9 cellular contexts compared by ENCODE assay signal in genomic region chr19:36008336-36008978, GRCh38. TPM values are rescaled to one million over a fixed set of nuclear protein-coding genes. Genes with fewer than 3 reads are reported as not detected.
A peak's percentile ranks its signal among the peaks of the same experiment; 100 is the strongest.
DNase-seq lines count a peak whose midpoint lies in the region; ATAC-seq, FAIRE-seq and TF ChIP-seq lines count a peak whose summit lies in the region.
"Had no signal": no experiment of that assay in that cellular context is flagged by ENCODE, and none has a peak within 500 bp of the region (broad histone marks: within the 10 kb centered on the region; RNA-seq: fewer than 3 reads in every experiment).

SYNE4 (minus strand) TSS chr19:36008813; CDS start chr19:36008681, 132 bp downstream.

- TF ChIP-seq CTCF in heart left ventricle (IDR thresholded peaks at IDR 0.05) (no peak), GM12878 (IDR thresholded peaks at IDR 0.05 in 2 of 3, conservative IDR thresholded peaks at IDR 0.05 in 1 of 3; ENCODE audit: control insufficient read depth in 2 of 3, extremely low read depth in 1 of 3, insufficient read depth in 1 of 3, low read depth in 3 of 3, low read length in 3 of 3) (no peak), type B pancreatic cell (conservative IDR thresholded peaks at IDR 0.05) (no peak), D721Med (IDR thresholded peaks at IDR 0.05; ENCODE audit: insufficient read depth, missing control alignments) (no peak)

- RAD21 ChIA-PET in GM12878 (lab: Charles Lee; ENCODE audit: unreplicated experiment) = no interaction called here

- FAIRE-seq in GM12878 (lab: Jason Lieb, UNC) (no peak), D721Med (lab: Jason Lieb, UNC) (no peak)
- FAIRE-seq: colon had no signal

- no peaks in the 10 kb centered on the region for H3K27me3 ChIP-seq in heart left ventricle
- H3K27me3 ChIP-seq in GM12878 (replicated peaks in 1 of 2; ENCODE audit: control insufficient read depth in 2 of 2, insufficient read depth in 2 of 2, low read length in 1 of 2) = no peaks in the 10 kb centered on the region

- no peak for TF ChIP-seq RAD21 in GM12878 (IDR thresholded peaks at IDR 0.05; ENCODE audit: insufficient read depth, low read depth, low read length)

- TF ChIP-seq POLR2A in heart left ventricle (IDR thresholded peaks at IDR 0.05) (no peak), GM12878 (IDR thresholded peaks at IDR 0.05; ENCODE audit: low read depth, low read length) (no peak)

- peak within 1 kb of the TSS in 10 of 12 donors; percentile 25 to 59 (median 50) for H3K4me3 ChIP-seq in heart left ventricle
- peak within 1 kb of the TSS; percentile 47; the same call in 1 of the 2 replicates for H3K4me3 ChIP-seq in GM12878

- H3K4me3 Mint-ChIP-seq in type B pancreatic cell = peak within 1 kb of the TSS; percentile 90

- H3K9ac ChIP-seq in GM12878 (ENCODE audit: control insufficient read depth, insufficient read depth, low read length) = no peak within 1 kb of the TSS; the same call in 1 of the 2 replicates

- H3K27ac ChIP-seq in heart left ventricle (peak within 1 kb of the TSS in 5 of 12 donors; percentile 33 to 76 (median 39)), GM12878 (ENCODE audit: control insufficient read depth, insufficient read depth) (no peak within 1 kb of the TSS)

- no peaks in the 10 kb centered on the region for H3K36me3 Mint-ChIP-seq in type B pancreatic cell

- in situ Hi-C loops in GM12878 (cut with MboI) = no loop called here

- peaks cover 5% of the 10 kb centered on the region for H3K79me2 ChIP-seq in GM12878 (ENCODE audit: control insufficient read depth, insufficient read depth, low read length)

- peaks cover 0 to 21% (median 11%) of the 10 kb centered on the region in 12 donors for H3K4me1 ChIP-seq in heart left ventricle
- no peaks in the 10 kb centered on the region; the same call in 1 of the 2 replicates for H3K4me1 ChIP-seq in GM12878 (ENCODE audit: control insufficient read depth, insufficient read depth, low read length)

- DNase-seq in heart left ventricle = no peak
- DNase-seq in Right ventricle myocardium inferior (ENCODE audit: missing footprints) = no peak
- DNase-seq in GM12878 (ENCODE audit: low read depth, low spot score) = no peak
- peak; percentile 88 for DNase-seq in left lobe of liver (ENCODE audit: low spot score)
- no peak for DNase-seq in type B pancreatic cell (ENCODE audit: extremely low spot score, unreplicated experiment)
- no peak for DNase-seq in KG1 (lab: John Stamatoyannopoulos, UW)
- no peak for DNase-seq in occipital lobe (lab: John Stamatoyannopoulos, UW)
- no peak for DNase-seq in D721Med (ENCODE audit: insufficient read length, low spot score)

- no peaks in the 10 kb centered on the region for H3K9me3 ChIP-seq in heart left ventricle
- H3K9me3 ChIP-seq in GM12878 (replicated peaks; ENCODE audit: control insufficient read depth, insufficient read depth, low read length) = no peaks in the 10 kb centered on the region

- H3K27me3 Mint-ChIP-seq in type B pancreatic cell = no peaks in the 10 kb centered on the region

- intact Hi-C loops in heart left ventricle (cut with DNase I) (no loop called here), Right ventricle myocardium inferior (cut with DNase I) (no loop called here), GM12878 (cut with micrococcal nuclease; ENCODE audit: unreplicated experiment) (no loop called here)

- no peak within 1 kb of the TSS for H2AFZ ChIP-seq in GM12878 (ENCODE audit: control insufficient read depth, low read depth, low read length)

- peaks cover 0 to 5% (median 0%) of the 10 kb centered on the region in 9 donors for H3K36me3 ChIP-seq in heart left ventricle
- H3K36me3 ChIP-seq in GM12878 (ENCODE audit: control insufficient read depth in 2 of 2, insufficient read depth in 2 of 2, low read length in 1 of 2) = no peaks in the 10 kb centered on the region

- peaks cover 16% of the 10 kb centered on the region for H3K4me1 Mint-ChIP-seq in type B pancreatic cell (ENCODE audit: unreplicated experiment)

- no peaks in the 10 kb centered on the region for H3K9me3 Mint-ChIP-seq in type B pancreatic cell

- CTCF ChIA-PET in GM12878 (lab: Yijun Ruan, JAX) = interaction anchor here (1.7 kb wide), 1 partner anchor 11 kb away, joined by 6 read pairs; no protein-coding TSS in a partner anchor

- SMC1A ChIA-PET in GM12878 (lab: Charles Lee; ENCODE audit: uncharacterized antibody, unreplicated experiment) = interaction anchor here (0.7 kb wide), 1 partner anchor 10 kb away, joined by 3 read pairs; no protein-coding TSS in a partner anchor

- H4K20me1 ChIP-seq in GM12878 (ENCODE audit: control insufficient read depth, insufficient read depth) = no peaks in the 10 kb centered on the region

- H3K4me2 ChIP-seq in GM12878 (ENCODE audit: control insufficient read depth, insufficient read depth) = peak within 1 kb of the TSS; percentile 66; the same call in 1 of the 2 replicates

- 53 to 60% (median 56%) methylated on average over 6 to 19 of the region's 19 CpGs for WGBS in heart left ventricle, 4 donors
- WGBS in GM12878 (ENCODE audit: insufficient coverage, insufficient replicate concordance, low lambda C conversion rate, missing lambda C conversion rate) = 90% methylated on average over 17 of the region's 19 CpGs

- POLR2A ChIA-PET in GM12878 (lab: Charles Lee) = interaction anchor here (1.5 kb wide), 1 partner anchor 12 kb away, joined by 5 read pairs; no protein-coding TSS in a partner anchor

- no TSS peak for BruUV-seq in GM12878 (replicated peaks; lab: Mats Ljungman, UMichigan)

- ATAC-seq in heart left ventricle (peak in 1 of 4 donors; percentile 15), Right ventricle myocardium inferior (no peak), GM12878 (no peak), left lobe of liver (peak; percentile 88)

- no peak for TF ChIP-seq EP300 in GM12878 (IDR thresholded peaks at IDR 0.05; ENCODE audit: borderline replicate concordance in 1 of 2, control insufficient read depth in 1 of 2, low read depth in 2 of 2, low read length in 2 of 2)

- peak within 1 kb of the TSS; percentile 89 for H3K27ac Mint-ChIP-seq in type B pancreatic cell

TF ChIP-seq in GM12878, 131 proteins besides CTCF, POLR2A, EP300 and RAD21 (continues in another document):
- no peak for TF ChIP-seq SKIL (IDR thresholded peaks at IDR 0.05; ENCODE audit: low read depth, poor library complexity, severe bottlenecking)
- no peak for TF ChIP-seq YBX1 (IDR thresholded peaks at IDR 0.05)
- no peak for TF ChIP-seq RELB (IDR thresholded peaks at IDR 0.05; ENCODE audit: low read depth)
- no peak for TF ChIP-seq STAT3 (IDR thresholded peaks at IDR 0.05; ENCODE audit: low read depth, low read length)
- no peak for TF ChIP-seq IRF4 (IDR thresholded peaks at IDR 0.05; ENCODE audit: low read depth, low read length)
- TF ChIP-seq TAF1 (IDR thresholded peaks at IDR 0.05; ENCODE audit: borderline replicate concordance, low read depth, low read length) = no peak

RNA-seq across cellular contexts. Expression of gene SYNE4, which starts in this region (rescaled TPM):
- under 1 TPM in 5 of 9 donors, not detected in 4; 0.12 to 0.50 (median 0.19) TPM for total RNA-seq in heart left ventricle
- under 1 TPM; 0.15 to 0.17 TPM for polyA plus RNA-seq in heart left ventricle
- total RNA-seq in Right ventricle myocardium inferior = 0.35 TPM
- total RNA-seq in GM12878 (2013; cell fraction: nucleolus; rRNA removed) = 1.1 and 2.2 TPM in 2 replicates
- total RNA-seq in GM12878 (2014; rRNA removed) = 0.68 and 0.87 TPM in 2 replicates
- total RNA-seq in GM12878 (2014; rRNA removed; fragmentation: Illumina TruSeq; extraction: Trizol) = 0.09 and 0.76 TPM in 2 replicates
- 0.72 and 1.2 TPM in 2 replicates for total RNA-seq in GM12878 (2021)
- polyA plus RNA-seq in GM12878 (2011; ENCODE audit: low read depth) = 0.47 TPM
- polyA plus RNA-seq in GM12878 (2011; rRNA removed) = 0.90 and 1.1 TPM in 2 replicates
- polyA plus RNA-seq in GM12878 (2011; cell fraction: cytosol; rRNA removed) = 0.73 and 1.2 TPM in 2 replicates
- 7.5 and 7.7 TPM in 2 replicates for polyA plus RNA-seq in GM12878 (2011; cell fraction: nucleus; rRNA removed)
- polyA plus RNA-seq in GM12878 (2012) = 1.1 and 1.3 TPM in 2 replicates
- 0.68 and 0.93 TPM in 2 replicates for polyA plus RNA-seq in GM12878 (2014; fragmentation: Illumina TruSeq; extraction: Trizol)
- under 1 TPM; 0.35 to 0.69 TPM for polyA plus RNA-seq in GM12878 (2014; fragmentation: Nextera tagmentation; extraction: Ambion mirVana)
- 0.72 and 1.2 TPM in 2 replicates for polyA plus RNA-seq in GM12878 (2014; rRNA removed)
- polyA plus RNA-seq in GM12878 (2016; fragmentation: Nextera tagmentation; extraction: Ambion mirVana) = under 1 TPM; 0.71 to 0.81 TPM
- polyA minus RNA-seq in GM12878 (2011; rRNA and poly(A)+ RNA removed) = 0.29 and 1.1 TPM in 2 replicates
- polyA minus RNA-seq in GM12878 (2011; cell fraction: cytosol; rRNA and poly(A)+ RNA removed) = not detected in 2 replicates
- polyA minus RNA-seq in GM12878 (2011; cell fraction: nucleus; rRNA and poly(A)+ RNA removed) = 0.85 and 1.8 TPM in 2 replicates
- 6.5 TPM for total RNA-seq in left lobe of liver
- 8.7 and 14.5 TPM in 2 replicates for total RNA-seq in type B pancreatic cell (ENCODE audit: low replicate concordance)
- not detected for total RNA-seq in occipital lobe
